Comparison of ENCODE assay signal across 1 cellular context in genomic region chr22:45435544-45436139, GRCh38.
TF ChIP-seq lines count a peak whose summit lies in the region.

No MANE protein-coding gene starts in this region.

TF ChIP-seq in HEK293, 187 proteins besides CTCF, POLR2A, EP300 and RAD21 (continued from another document):
- no peak for TF ChIP-seq ZNF558 (tag by site-specific recombination; IDR thresholded peaks at IDR 0.05)
- no peak for TF ChIP-seq ZNF223 (tag by site-specific recombination; IDR thresholded peaks at IDR 0.05)
- no peak for TF ChIP-seq WT1 (tag by site-specific recombination; IDR thresholded peaks at IDR 0.05)
- no peak for TF ChIP-seq ZBTB10 (tag by site-specific recombination; IDR thresholded peaks at IDR 0.05)
- 0 out of 2 replicates have a peak, but pooled peaks have one; percentile 34 for TF ChIP-seq ZBTB8A (tag by site-specific recombination; IDR thresholded peaks at IDR 0.05)
- peak; percentile 89 for TF ChIP-seq ZNF362 (tag by site-specific recombination; IDR thresholded peaks at IDR 0.05)
- TF ChIP-seq OVOL3 (tag by site-specific recombination; IDR thresholded peaks at IDR 0.05): no peak
- TF ChIP-seq KLF17 (tag by site-specific recombination; IDR thresholded peaks at IDR 0.05): peak; percentile 73; the same call in 1 of the 2 replicates
- no peak for TF ChIP-seq ZNF549 (tag by site-specific recombination; IDR thresholded peaks at IDR 0.05)
- no peak for TF ChIP-seq ZNF148 (tag by site-specific recombination; IDR thresholded peaks at IDR 0.05; ENCODE audit: borderline replicate concordance)
- no peak for TF ChIP-seq ZNF239 (tag by site-specific recombination; IDR thresholded peaks at IDR 0.05)
- TF ChIP-seq HIC1 (tag by site-specific recombination; IDR thresholded peaks at IDR 0.05): no peak
- peak; percentile 74 for TF ChIP-seq ZNF366 (tag by site-specific recombination; conservative IDR thresholded peaks at IDR 0.05)
- TF ChIP-seq ZSCAN18 (tag by site-specific recombination; IDR thresholded peaks at IDR 0.05): no peak
- TF ChIP-seq ZNF391 (tag by site-specific recombination; IDR thresholded peaks at IDR 0.05; ENCODE audit: borderline replicate concordance, low read depth): no peak
- TF ChIP-seq ZEB2 (tag by site-specific recombination; IDR thresholded peaks at IDR 0.05): 0 out of 2 replicates have a peak, but pooled peaks have one; percentile 43
- no peak for TF ChIP-seq ZNF394 (tag by site-specific recombination; IDR thresholded peaks at IDR 0.05; ENCODE audit: borderline replicate concordance)
- no peak for TF ChIP-seq KLF16 (tag by site-specific recombination; IDR thresholded peaks at IDR 0.05)
- TF ChIP-seq ZNF596 (tag by site-specific recombination; IDR thresholded peaks at IDR 0.05): no peak
- TF ChIP-seq TRIM28 (IDR thresholded peaks at IDR 0.05; ENCODE audit: borderline replicate concordance, low read length): peak; percentile 83
- TF ChIP-seq ZNF221 (tag by site-specific recombination; IDR thresholded peaks at IDR 0.05; ENCODE audit: borderline replicate concordance): no peak
- no peak for TF ChIP-seq ATF2 (tag by site-specific recombination; IDR thresholded peaks at IDR 0.05; ENCODE audit: low read depth)
- no peak for TF ChIP-seq ZSCAN16 (tag by site-specific recombination; IDR thresholded peaks at IDR 0.05)
- TF ChIP-seq ZNF2 (tag by site-specific recombination; IDR thresholded peaks at IDR 0.05): peak; percentile 65
- TF ChIP-seq ZNF626 (tag by site-specific recombination; IDR thresholded peaks at IDR 0.05): no peak
- no peak for TF ChIP-seq ZNF146 (tag by site-specific recombination; IDR thresholded peaks at IDR 0.05)
- no peak for TF ChIP-seq ZNF184 (tag by site-specific recombination; IDR thresholded peaks at IDR 0.05)
- TF ChIP-seq KLF8 (tag by site-specific recombination; IDR thresholded peaks at IDR 0.05): peak; percentile 63
- no peak for TF ChIP-seq ZNF449 (tag by site-specific recombination; IDR thresholded peaks at IDR 0.05)
- no peak for TF ChIP-seq ZBTB49 (tag by site-specific recombination; IDR thresholded peaks at IDR 0.05; ENCODE audit: low read depth)
- TF ChIP-seq SP3 (tag by site-specific recombination; IDR thresholded peaks at IDR 0.05): no peak; the same call in 1 of the 2 replicates
- TF ChIP-seq ZNF341 (tag by site-specific recombination; IDR thresholded peaks at IDR 0.05; ENCODE audit: low read depth): peak; percentile 65
- peak; percentile 16; the same call in 1 of the 2 replicates for TF ChIP-seq PRDM1 (tag by site-specific recombination; IDR thresholded peaks at IDR 0.05)
- peak; percentile 72 for TF ChIP-seq ZBTB17 (tag by site-specific recombination; IDR thresholded peaks at IDR 0.05)
